In genomic region chr22:22176929-22177616, GRCh38 we compare ENCODE assay signal across 24 cellular contexts.
DNase-seq lines count a peak whose midpoint lies in the region; ATAC-seq, FAIRE-seq and TF ChIP-seq lines count a peak whose summit lies in the region.
"Had no signal": no experiment of that assay in that cellular context is flagged by ENCODE, and none has a peak within 500 bp of the region (broad histone marks: within the 10 kb centered on the region; RNA-seq: fewer than 3 reads in every experiment).

No MANE protein-coding gene starts in this region.

- peak overlapping the region; percentile 11; the same call in 1 of the 2 replicates for H2AFZ ChIP-seq in OCI-LY7 (ENCODE audit: low read length)
- no peak overlapping the region for H2AFZ ChIP-seq in H1 (ENCODE audit: low read length)

- H3K27ac Mint-ChIP-seq in nephron progenitor cell = peak overlapping the region; percentile 29
- H3K27ac Mint-ChIP-seq in stimulated activated naive B cell treated with anti-CD40 and anti-IgM and Interleukin-4, amounts not matched to agents 10 μg/mL and 1 μg/mL and 100 μg/mL, for 72 hours = peak overlapping the region; percentile 90
- H3K27ac Mint-ChIP-seq in naive thymus-derived CD8-positive, alpha-beta T cell = no peak overlapping the region
- H3K27ac Mint-ChIP-seq: CD14-positive monocyte; CD4-positive, alpha-beta T cell had no signal

- CTCF ChIA-PET in OCI-LY7 (lab: Charles Lee; ENCODE audit: unreplicated experiment) = interaction anchor here (0.7 kb wide), 1 partner anchor 11 kb away, joined by 3 read pairs; no protein-coding TSS in a partner anchor
- CTCF ChIA-PET in H1 (lab: Charles Lee; ENCODE audit: partially characterized antibody) = interaction anchor here (0.7 to 1.0 kb wide), 4 partner anchors 10 to 26 kb away, joined by 3 to 4 read pairs (median 3); no protein-coding TSS in a partner anchor

- WGBS in H1 (ENCODE audit: extremely low coverage in 1 of 2, insufficient coverage in 1 of 2, insufficient read length in 1 of 2, insufficient replicate concordance in 2 of 2, low coverage in 1 of 2, low lambda C conversion rate in 2 of 2, missing lambda C conversion rate in 1 of 2), 2 experiments = 79% methylated on average over 4 of the region's 4 CpGs; no CpG with 5 or more reads in 1 of the 2 experiments

- H3K79me1 ChIP-seq in H1 (ENCODE audit: low read depth, low read length) = no peaks in the 10 kb centered on the region

- intact Hi-C loops in OCI-LY7 (cut with micrococcal nuclease; ENCODE audit: unreplicated experiment) = no loop called here

- H4K20me1 ChIP-seq in OCI-LY7 (ENCODE audit: insufficient read depth, low read length) (no peaks in the 10 kb centered on the region), H1 (replicated peaks in 1 of 2; ENCODE audit: control insufficient read depth in 1 of 2, insufficient read depth in 2 of 2, low read length in 2 of 2) (peaks cover 3 to 13% of the 10 kb centered on the region in 2 experiments)

- H3K4me1 Mint-ChIP-seq in nephron progenitor cell = peaks cover 26% of the 10 kb centered on the region
- peaks cover 41 to 67% of the 10 kb centered on the region in 2 donors for H3K4me1 Mint-ChIP-seq in stimulated activated naive B cell treated with anti-CD40 and anti-IgM and Interleukin-4, amounts not matched to agents 10 μg/mL and 1 μg/mL and 100 μg/mL, for 72 hours
- H3K4me1 Mint-ChIP-seq in naive thymus-derived CD8-positive, alpha-beta T cell = peaks cover 0 to 6% (median 0%) of the 10 kb centered on the region in 4 donors
- H3K4me1 Mint-ChIP-seq: CD14-positive monocyte; CD8-positive, alpha-beta memory T cell had no signal

- TF ChIP-seq CTCF in OCI-LY7 (conservative IDR thresholded peaks at IDR 0.05; ENCODE audit: low read length) (no peak), H1 (IDR thresholded peaks at IDR 0.05; ENCODE audit: control extremely low read depth in 1 of 3, insufficient read depth in 1 of 3, low read depth in 1 of 3, low read length in 3 of 3) (no peak), nephron progenitor cell (IDR thresholded peaks at IDR 0.05) (no peak)

- POLR2A ChIA-PET in OCI-LY7 (lab: Charles Lee) (interaction anchor here (0.5 to 1.0 kb wide), 3 partner anchors 14 to 252 kb away, joined by 3 read pairs; no protein-coding TSS in a partner anchor), H1 (lab: Charles Lee; ENCODE audit: partially characterized antibody) (no interaction called here)
- POLR2A ChIA-PET in naive thymus-derived CD8-positive, alpha-beta T cell (lab: Charles Lee) = no interaction called here

- H3K27me3 Mint-ChIP-seq in nephron progenitor cell (ENCODE audit: low read depth, poor library complexity) = peaks cover 87% of the 10 kb centered on the region
- no peaks in the 10 kb centered on the region for H3K27me3 Mint-ChIP-seq in stimulated activated naive B cell treated with anti-CD40 and anti-IgM and Interleukin-4, amounts not matched to agents 10 μg/mL and 1 μg/mL and 100 μg/mL, for 72 hours
- H3K27me3 Mint-ChIP-seq in naive thymus-derived CD8-positive, alpha-beta T cell = peaks cover 0 to 51% (median 26%) of the 10 kb centered on the region in 5 donors

- no peak for TF ChIP-seq POLR2A in H1 (IDR thresholded peaks at IDR 0.05; ENCODE audit: control extremely low read depth in 1 of 2, low read depth in 2 of 2, low read length in 2 of 2)

- no peak overlapping the region for H2AK5ac ChIP-seq in H1 (ENCODE audit: low read depth, low read length)

- no peak overlapping the region for H3K56ac ChIP-seq in H1 (replicated peaks; ENCODE audit: insufficient read length, low read depth, low read length)

- H4K8ac ChIP-seq in H1 (ENCODE audit: extremely low read depth, insufficient read depth, low read length) = no peak overlapping the region

- no peak overlapping the region for H3K23ac ChIP-seq in H1 (ENCODE audit: insufficient read length)

- no peak overlapping the region for H3K14ac ChIP-seq in H1 (ENCODE audit: insufficient read length)

- no peak overlapping the region for H3K18ac ChIP-seq in H1 (ENCODE audit: extremely low read depth, low read length)

- H2BK20ac ChIP-seq in H1 (ENCODE audit: low read length) = no peak overlapping the region

- no peak overlapping the region for H4K91ac ChIP-seq in H1 (replicated peaks; ENCODE audit: insufficient read length, low read length)

- no peak overlapping the region for H3K4ac ChIP-seq in H1 (replicated peaks; ENCODE audit: insufficient read length, low read depth, low read length)

- H3K9me3 ChIP-seq in OCI-LY7 (ENCODE audit: low read length) = no peaks in the 10 kb centered on the region
- no peaks in the 10 kb centered on the region for H3K9me3 ChIP-seq in H1 (ENCODE audit: insufficient read depth in 2 of 2, low read depth in 1 of 2, low read length in 1 of 2)
- H3K9me3 ChIP-seq: A549; BE2C; BLaER1 treated with 17β-estradiol and CSF1 and Interleukin-3, amounts not matched to agents 10 nM and 100 nM had no signal

- no peak overlapping the region for H2BK5ac ChIP-seq in H1 (ENCODE audit: low read depth, low read length)

- H3K4me1 ChIP-seq in OCI-LY7 (ENCODE audit: insufficient read depth, low read length, poor library complexity, severe bottlenecking) = peaks cover 37% of the 10 kb centered on the region
- H3K4me1 ChIP-seq in H1 (replicated peaks in 1 of 4; ENCODE audit: control insufficient read depth in 3 of 4, insufficient read depth in 4 of 4, low read length in 3 of 4) = no peaks in the 10 kb centered on the region
- H3K4me1 ChIP-seq: BE2C had no signal

- H3K27me3 ChIP-seq in H1 (replicated peaks in 1 of 4; ENCODE audit: control insufficient read depth in 3 of 4, extremely low read depth in 1 of 4, insufficient read depth in 3 of 4, low read length in 3 of 4) = peaks cover 57 to 80% (median 73%) of the 10 kb centered on the region in 4 experiments
- H3K27me3 ChIP-seq: BLaER1 treated with 17β-estradiol and CSF1 and Interleukin-3, amounts not matched to agents 10 nM and 100 nM had no signal

- H2BK12ac ChIP-seq in H1 (ENCODE audit: low read depth, low read length) = no peak overlapping the region

- no peak overlapping the region for H3K4me3 Mint-ChIP-seq in nephron progenitor cell
- peak overlapping the region; percentile 23 to 25 for H3K4me3 Mint-ChIP-seq in stimulated activated naive B cell treated with anti-CD40 and anti-IgM and Interleukin-4, amounts not matched to agents 10 μg/mL and 1 μg/mL and 100 μg/mL, for 72 hours
- no peak overlapping the region for H3K4me3 Mint-ChIP-seq in naive thymus-derived CD8-positive, alpha-beta T cell
- H3K4me3 Mint-ChIP-seq: CD14-positive monocyte; CD4-positive, alpha-beta T cell; CD8-positive, alpha-beta memory T cell had no signal

- no peaks in the 10 kb centered on the region for H3K9me2 ChIP-seq in OCI-LY7 (ENCODE audit: insufficient read depth, low read length)

- DNase-seq in OCI-LY7 (ENCODE audit: low spot score) = no peak
- no peak for DNase-seq in H1 (ENCODE audit: low read depth in 1 of 2, low spot score in 2 of 2)
- no peak for DNase-seq in nephron progenitor cell
- no peak for DNase-seq in stimulated activated naive B cell treated with anti-CD40 and anti-IgM and Interleukin-4, amounts not matched to agents 10 μg/mL and 1 μg/mL and 100 μg/mL, for 72 hours
- no peak for DNase-seq in activated effector memory CD4-positive, alpha-beta T cell treated with anti-CD3 and anti-CD28 coated beads, Interleukin-2, amount 50 U/mL, for 16 hours
- DNase-seq in naive thymus-derived CD8-positive, alpha-beta T cell = no peak
- no peak for DNase-seq in NCI-H446 treated with DMSO at 0.1 percent for 48 hours (lab: John Stamatoyannopoulos, UW)
- DNase-seq: 8988T; ACHN; AML-193; BE2C; CD4-positive, alpha-beta T cell; CD8-positive, alpha-beta memory T cell; DMS53; DMS79 treated with DMSO at 0.1 percent for 48 hours; GF-D8; GOT3; H7; HCEC 1CT had no signal

- H3K4me2 ChIP-seq in OCI-LY7 (ENCODE audit: low read length) = no peak overlapping the region
- no peak overlapping the region for H3K4me2 ChIP-seq in H1 (ENCODE audit: insufficient read depth in 1 of 2, low read depth in 2 of 2, low read length in 2 of 2)
- H3K4me2 ChIP-seq: A549; BLaER1 treated with 17β-estradiol and CSF1 and Interleukin-3, amounts not matched to agents 10 nM and 100 nM had no signal

- no peak for FAIRE-seq in H1 (lab: Jason Lieb, UNC)
- FAIRE-seq: A549, GM12891, GM18507 had no signal

- peaks cover 6% of the 10 kb centered on the region for H3K9me3 Mint-ChIP-seq in nephron progenitor cell
- H3K9me3 Mint-ChIP-seq in stimulated activated naive B cell treated with anti-CD40 and anti-IgM and Interleukin-4, amounts not matched to agents 10 μg/mL and 1 μg/mL and 100 μg/mL, for 72 hours = no peaks in the 10 kb centered on the region
- H3K9me3 Mint-ChIP-seq in naive thymus-derived CD8-positive, alpha-beta T cell = peaks cover 0 to 1% (median 0%) of the 10 kb centered on the region in 9 donors
- H3K9me3 Mint-ChIP-seq: CD14-positive monocyte; CD4-positive, alpha-beta T cell had no signal

- TF ChIP-seq RAD21 in H1 (IDR thresholded peaks at IDR 0.05 in 1 of 2, conservative IDR thresholded peaks at IDR 0.05 in 1 of 2; ENCODE audit: low read depth in 2 of 2, low read length in 2 of 2) = no peak

- no peak overlapping the region for H2BK15ac ChIP-seq in H1 (ENCODE audit: low read length)

- H3K27ac ChIP-seq in OCI-LY7 (ENCODE audit: low read depth, low read length, poor library complexity, severe bottlenecking) = no peak overlapping the region
- no peak overlapping the region for H3K27ac ChIP-seq in H1 (ENCODE audit: low read depth, low read length)
- H3K27ac ChIP-seq: A549; BLaER1 treated with 17β-estradiol and CSF1 and Interleukin-3, amounts not matched to agents 10 nM and 100 nM had no signal

- no peaks in the 10 kb centered on the region for H3K36me3 Mint-ChIP-seq in nephron progenitor cell (ENCODE audit: low read depth)
- H3K36me3 Mint-ChIP-seq in stimulated activated naive B cell treated with anti-CD40 and anti-IgM and Interleukin-4, amounts not matched to agents 10 μg/mL and 1 μg/mL and 100 μg/mL, for 72 hours = no peaks in the 10 kb centered on the region
- no peaks in the 10 kb centered on the region for H3K36me3 Mint-ChIP-seq in naive thymus-derived CD8-positive, alpha-beta T cell
- H3K36me3 Mint-ChIP-seq: CD14-positive monocyte; CD8-positive, alpha-beta memory T cell had no signal

- no peak overlapping the region for H3K9ac ChIP-seq in H1 (replicated peaks in 1 of 4; ENCODE audit: extremely low read depth in 1 of 4, low read depth in 3 of 4, low read length in 3 of 4)
- H3K9ac ChIP-seq: BLaER1 treated with 17β-estradiol and CSF1 and Interleukin-3, amounts not matched to agents 10 nM and 100 nM had no signal

- peak; percentile 81 to 83 for ATAC-seq in stimulated activated naive B cell treated with anti-CD40 and anti-IgM and Interleukin-4, amounts not matched to agents 10 μg/mL and 1 μg/mL and 100 μg/mL, for 72 hours (replicated peaks)
- no peak for ATAC-seq in naive thymus-derived CD8-positive, alpha-beta T cell
- ATAC-seq: A549 had no signal

- no peak overlapping the region for H2BK120ac ChIP-seq in H1 (replicated peaks; ENCODE audit: low read depth, low read length)

- H4K5ac ChIP-seq in H1 (ENCODE audit: insufficient read length, low read depth, low read length) = no peak overlapping the region

- no peaks in the 10 kb centered on the region for H3K23me2 ChIP-seq in H1 (ENCODE audit: low read depth, low read length)

- BruUV-seq in OCI-LY7 (replicated peaks; lab: Mats Ljungman, UMichigan) = no TSS peak

- H3K36me3 ChIP-seq in OCI-LY7 (ENCODE audit: insufficient read depth, low read length) = no peaks in the 10 kb centered on the region
- H3K36me3 ChIP-seq in H1 (ENCODE audit: control insufficient read depth in 2 of 4, insufficient read depth in 4 of 4, low read length in 3 of 4) = no peaks in the 10 kb centered on the region
- H3K36me3 ChIP-seq: BE2C; BLaER1 treated with 17β-estradiol and CSF1 and Interleukin-3, amounts not matched to agents 10 nM and 100 nM had no signal

- H3K4me3 ChIP-seq in OCI-LY7 (ENCODE audit: low read depth, low read length, poor library complexity, severe bottlenecking) (no peak overlapping the region), H1 (ENCODE audit: extremely low read depth in 1 of 4, insufficient read depth in 2 of 4, low read depth in 3 of 4, low read length in 4 of 4) (no peak overlapping the region)
- H3K4me3 ChIP-seq: A549; BLaER1 treated with 17β-estradiol and CSF1 and Interleukin-3, amounts not matched to agents 10 nM and 100 nM had no signal

- no peak for TF ChIP-seq EP300 in H1 (IDR thresholded peaks at IDR 0.05; ENCODE audit: borderline replicate concordance in 1 of 2, low read depth in 2 of 2, low read length in 2 of 2)

- H3K79me2 ChIP-seq in OCI-LY7 (ENCODE audit: insufficient read depth, low read depth, low read length) (no peaks in the 10 kb centered on the region), H1 (ENCODE audit: control insufficient read depth in 1 of 2, insufficient read depth in 2 of 2, low read length in 2 of 2) (no peaks in the 10 kb centered on the region)

Comparison
In these comparisons a context has a peak if more than half of its experiments do, and no peak if none do; other contexts are left out.
1. H3K27ac Mint-ChIP-seq: peak in nephron progenitor cell (single experiment) and stimulated activated naive B cell treated with anti-CD40 and anti-IgM and Interleukin-4, amounts not matched to agents 10 μg/mL and 1 μg/mL and 100 μg/mL, for 72 hours (single experiment); none in naive thymus-derived CD8-positive, alpha-beta T cell (0 of 10).
2. H3K4me3 Mint-ChIP-seq: peak in stimulated activated naive B cell treated with anti-CD40 and anti-IgM and Interleukin-4, amounts not matched to agents 10 μg/mL and 1 μg/mL and 100 μg/mL, for 72 hours (2 of 2); none in nephron progenitor cell (single experiment) and naive thymus-derived CD8-positive, alpha-beta T cell (0 of 10).
3. ATAC-seq: peak in stimulated activated naive B cell treated with anti-CD40 and anti-IgM and Interleukin-4, amounts not matched to agents 10 μg/mL and 1 μg/mL and 100 μg/mL, for 72 hours (2 of 2); none in naive thymus-derived CD8-positive, alpha-beta T cell (0 of 2).